ENCODE assay signal across 1 cellular context in the genomic region with DNA sequence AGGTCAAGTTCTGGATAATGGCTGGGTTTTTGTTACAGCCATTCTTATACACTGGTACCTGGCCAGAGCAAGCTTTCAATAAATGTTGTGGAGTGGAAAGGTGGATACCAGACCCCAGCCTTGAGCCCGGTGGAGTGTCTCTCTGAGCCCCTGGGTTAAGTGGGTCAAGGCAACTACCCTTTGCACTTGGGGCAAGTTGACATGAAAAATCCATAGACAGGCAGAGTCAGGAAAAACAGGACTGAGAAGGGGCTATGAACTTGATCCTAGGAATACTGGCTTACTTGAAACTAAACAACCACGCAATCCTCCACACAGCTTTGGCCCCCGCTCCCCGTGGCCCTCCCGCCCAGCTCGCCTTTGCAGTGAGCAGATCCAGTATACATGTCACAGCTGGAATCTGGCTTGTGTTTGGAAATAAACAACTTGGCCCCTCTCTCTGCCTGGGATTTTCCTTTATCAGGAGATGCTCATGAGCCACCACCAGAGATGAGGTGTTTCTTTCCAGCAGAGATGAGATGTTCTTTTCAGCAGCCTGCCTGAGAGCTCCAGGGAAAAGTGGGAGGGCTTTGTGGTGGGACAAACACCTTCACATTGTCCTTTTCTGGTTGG.
A peak's percentile ranks its signal among the peaks of the same experiment; 100 is the strongest.
TF ChIP-seq lines count a peak whose summit lies in the region.

No MANE protein-coding gene starts in this region.

TF ChIP-seq in HepG2, 621 proteins besides CTCF, POLR2A, EP300 and RAD21 (continued from another document):
- TF ChIP-seq AHDC1 (CRISPR knock-in tag; IDR thresholded peaks at IDR 0.05; ENCODE audit: borderline replicate concordance), result peak; percentile 33; the same call in 1 of the 2 replicates
- TF ChIP-seq, protein P1, sequence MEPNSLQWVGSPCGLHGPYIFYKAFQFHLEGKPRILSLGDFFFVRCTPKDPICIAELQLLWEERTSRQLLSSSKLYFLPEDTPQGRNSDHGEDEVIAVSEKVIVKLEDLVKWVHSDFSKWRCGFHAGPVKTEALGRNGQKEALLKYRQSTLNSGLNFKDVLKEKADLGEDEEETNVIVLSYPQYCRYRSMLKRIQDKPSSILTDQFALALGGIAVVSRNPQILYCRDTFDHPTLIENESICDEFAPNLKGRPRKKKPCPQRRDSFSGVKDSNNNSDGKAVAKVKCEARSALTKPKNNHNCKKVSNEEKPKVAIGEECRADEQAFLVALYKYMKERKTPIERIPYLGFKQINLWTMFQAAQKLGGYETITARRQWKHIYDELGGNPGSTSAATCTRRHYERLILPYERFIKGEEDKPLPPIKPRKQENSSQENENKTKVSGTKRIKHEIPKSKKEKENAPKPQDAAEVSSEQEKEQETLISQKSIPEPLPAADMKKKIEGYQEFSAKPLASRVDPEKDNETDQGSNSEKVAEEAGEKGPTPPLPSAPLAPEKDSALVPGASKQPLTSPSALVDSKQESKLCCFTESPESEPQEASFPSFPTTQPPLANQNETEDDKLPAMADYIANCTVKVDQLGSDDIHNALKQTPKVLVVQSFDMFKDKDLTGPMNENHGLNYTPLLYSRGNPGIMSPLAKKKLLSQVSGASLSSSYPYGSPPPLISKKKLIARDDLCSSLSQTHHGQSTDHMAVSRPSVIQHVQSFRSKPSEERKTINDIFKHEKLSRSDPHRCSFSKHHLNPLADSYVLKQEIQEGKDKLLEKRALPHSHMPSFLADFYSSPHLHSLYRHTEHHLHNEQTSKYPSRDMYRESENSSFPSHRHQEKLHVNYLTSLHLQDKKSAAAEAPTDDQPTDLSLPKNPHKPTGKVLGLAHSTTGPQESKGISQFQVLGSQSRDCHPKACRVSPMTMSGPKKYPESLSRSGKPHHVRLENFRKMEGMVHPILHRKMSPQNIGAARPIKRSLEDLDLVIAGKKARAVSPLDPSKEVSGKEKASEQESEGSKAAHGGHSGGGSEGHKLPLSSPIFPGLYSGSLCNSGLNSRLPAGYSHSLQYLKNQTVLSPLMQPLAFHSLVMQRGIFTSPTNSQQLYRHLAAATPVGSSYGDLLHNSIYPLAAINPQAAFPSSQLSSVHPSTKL (CRISPR knock-in tag; IDR thresholded peaks at IDR 0.05), result peak; percentile 56
